ENCODE assay signal across 1 cellular context in the genomic region with DNA sequence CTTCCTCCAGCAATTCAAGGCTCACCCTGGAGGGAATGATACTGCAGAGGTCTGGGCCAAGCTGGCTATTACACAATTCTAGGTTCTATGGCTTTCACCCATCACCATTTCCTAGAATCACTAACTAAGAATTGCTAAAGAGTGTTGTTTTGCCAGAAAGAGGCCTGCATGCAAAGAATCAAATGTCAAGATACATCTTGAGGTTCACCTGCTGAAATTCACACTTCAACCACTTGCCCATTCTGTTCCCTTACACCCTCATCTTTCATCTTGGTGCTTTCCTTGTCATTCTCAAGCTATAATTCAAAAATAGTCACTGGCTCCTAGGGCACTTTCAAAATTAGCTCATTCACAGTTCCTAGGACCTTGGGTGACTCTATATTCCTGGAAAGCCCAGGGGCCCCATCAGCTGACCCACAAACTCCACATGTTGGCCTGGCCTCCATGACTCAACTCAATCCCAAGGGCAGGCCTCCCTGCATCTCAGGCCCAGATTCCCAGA.
TF ChIP-seq lines count a peak whose summit lies in the region.

No MANE protein-coding gene starts in this region.

TF ChIP-seq in GM23338, 12 proteins besides CTCF, POLR2A, EP300 and RAD21:
- TF ChIP-seq EZH2phosphoT487 (IDR thresholded peaks at IDR 0.05; ENCODE audit: unreplicated experiment) (no peak), JUNB (IDR thresholded peaks at IDR 0.05; ENCODE audit: unreplicated experiment) (no peak), POLR2AphosphoS5 (IDR thresholded peaks at IDR 0.05; ENCODE audit: low read depth) (no peak), ZNF114 (CRISPR knock-in tag; IDR thresholded peaks at IDR 0.05) (no peak), CREB1 (CRISPR knock-in tag; IDR thresholded peaks at IDR 0.05; ENCODE audit: low read depth) (no peak), ETS1 (IDR thresholded peaks at IDR 0.05) (no peak), ZNF331 (CRISPR knock-in tag; IDR thresholded peaks at IDR 0.05; ENCODE audit: low read depth) (no peak), EZH2 (IDR thresholded peaks at IDR 0.05; ENCODE audit: low read depth, unreplicated experiment) (no peak), STAT1 (IDR thresholded peaks at IDR 0.05; ENCODE audit: unreplicated experiment) (no peak), NANOG (IDR thresholded peaks at IDR 0.05; ENCODE audit: borderline replicate concordance) (no peak)
- TF ChIP-seq, protein P1, sequence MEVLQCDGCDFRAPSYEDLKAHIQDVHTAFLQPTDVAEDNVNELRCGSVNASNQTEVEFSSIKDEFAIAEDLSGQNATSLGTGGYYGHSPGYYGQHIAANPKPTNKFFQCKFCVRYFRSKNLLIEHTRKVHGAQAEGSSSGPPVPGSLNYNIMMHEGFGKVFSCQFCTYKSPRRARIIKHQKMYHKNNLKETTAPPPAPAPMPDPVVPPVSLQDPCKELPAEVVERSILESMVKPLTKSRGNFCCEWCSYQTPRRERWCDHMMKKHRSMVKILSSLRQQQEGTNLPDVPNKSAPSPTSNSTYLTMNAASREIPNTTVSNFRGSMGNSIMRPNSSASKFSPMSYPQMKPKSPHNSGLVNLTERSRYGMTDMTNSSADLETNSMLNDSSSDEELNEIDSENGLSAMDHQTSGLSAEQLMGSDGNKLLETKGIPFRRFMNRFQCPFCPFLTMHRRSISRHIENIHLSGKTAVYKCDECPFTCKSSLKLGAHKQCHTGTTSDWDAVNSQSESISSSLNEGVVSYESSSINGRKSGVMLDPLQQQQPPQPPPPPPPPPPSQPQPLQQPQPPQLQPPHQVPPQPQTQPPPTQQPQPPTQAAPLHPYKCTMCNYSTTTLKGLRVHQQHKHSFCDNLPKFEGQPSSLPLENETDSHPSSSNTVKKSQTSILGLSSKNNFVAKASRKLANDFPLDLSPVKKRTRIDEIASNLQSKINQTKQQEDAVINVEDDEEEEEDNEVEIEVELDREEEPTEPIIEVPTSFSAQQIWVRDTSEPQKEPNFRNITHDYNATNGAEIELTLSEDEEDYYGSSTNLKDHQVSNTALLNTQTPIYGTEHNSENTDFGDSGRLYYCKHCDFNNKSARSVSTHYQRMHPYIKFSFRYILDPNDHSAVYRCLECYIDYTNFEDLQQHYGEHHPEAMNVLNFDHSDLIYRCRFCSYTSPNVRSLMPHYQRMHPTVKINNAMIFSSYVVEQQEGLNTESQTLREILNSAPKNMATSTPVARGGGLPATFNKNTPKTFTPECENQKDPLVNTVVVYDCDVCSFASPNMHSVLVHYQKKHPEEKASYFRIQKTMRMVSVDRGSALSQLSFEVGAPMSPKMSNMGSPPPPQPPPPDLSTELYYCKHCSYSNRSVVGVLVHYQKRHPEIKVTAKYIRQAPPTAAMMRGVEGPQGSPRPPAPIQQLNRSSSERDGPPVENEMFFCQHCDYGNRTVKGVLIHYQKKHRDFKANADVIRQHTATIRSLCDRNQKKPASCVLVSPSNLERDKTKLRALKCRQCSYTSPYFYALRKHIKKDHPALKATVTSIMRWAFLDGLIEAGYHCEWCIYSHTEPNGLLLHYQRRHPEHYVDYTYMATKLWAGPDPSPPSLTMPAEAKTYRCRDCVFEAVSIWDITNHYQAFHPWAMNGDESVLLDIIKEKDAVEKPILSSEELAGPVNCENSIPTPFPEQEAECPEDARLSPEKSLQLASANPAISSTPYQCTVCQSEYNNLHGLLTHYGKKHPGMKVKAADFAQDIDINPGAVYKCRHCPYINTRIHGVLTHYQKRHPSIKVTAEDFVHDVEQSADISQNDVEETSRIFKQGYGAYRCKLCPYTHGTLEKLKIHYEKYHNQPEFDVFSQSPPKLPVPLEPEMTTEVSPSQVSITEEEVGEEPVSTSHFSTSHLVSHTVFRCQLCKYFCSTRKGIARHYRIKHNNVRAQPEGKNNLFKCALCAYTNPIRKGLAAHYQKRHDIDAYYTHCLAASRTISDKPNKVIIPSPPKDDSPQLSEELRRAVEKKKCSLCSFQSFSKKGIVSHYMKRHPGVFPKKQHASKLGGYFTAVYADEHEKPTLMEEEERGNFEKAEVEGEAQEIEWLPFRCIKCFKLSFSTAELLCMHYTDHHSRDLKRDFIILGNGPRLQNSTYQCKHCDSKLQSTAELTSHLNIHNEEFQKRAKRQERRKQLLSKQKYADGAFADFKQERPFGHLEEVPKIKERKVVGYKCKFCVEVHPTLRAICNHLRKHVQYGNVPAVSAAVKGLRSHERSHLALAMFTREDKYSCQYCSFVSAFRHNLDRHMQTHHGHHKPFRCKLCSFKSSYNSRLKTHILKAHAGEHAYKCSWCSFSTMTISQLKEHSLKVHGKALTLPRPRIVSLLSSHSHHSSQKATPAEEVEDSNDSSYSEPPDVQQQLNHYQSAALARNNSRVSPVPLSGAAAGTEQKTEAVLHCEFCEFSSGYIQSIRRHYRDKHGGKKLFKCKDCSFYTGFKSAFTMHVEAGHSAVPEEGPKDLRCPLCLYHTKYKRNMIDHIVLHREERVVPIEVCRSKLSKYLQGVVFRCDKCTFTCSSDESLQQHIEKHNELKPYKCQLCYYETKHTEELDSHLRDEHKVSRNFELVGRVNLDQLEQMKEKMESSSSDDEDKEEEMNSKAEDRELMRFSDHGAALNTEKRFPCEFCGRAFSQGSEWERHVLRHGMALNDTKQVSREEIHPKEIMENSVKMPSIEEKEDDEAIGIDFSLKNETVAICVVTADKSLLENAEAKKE (CRISPR knock-in tag; IDR thresholded peaks at IDR 0.05), result no peak
- TF ChIP-seq, protein P2, sequence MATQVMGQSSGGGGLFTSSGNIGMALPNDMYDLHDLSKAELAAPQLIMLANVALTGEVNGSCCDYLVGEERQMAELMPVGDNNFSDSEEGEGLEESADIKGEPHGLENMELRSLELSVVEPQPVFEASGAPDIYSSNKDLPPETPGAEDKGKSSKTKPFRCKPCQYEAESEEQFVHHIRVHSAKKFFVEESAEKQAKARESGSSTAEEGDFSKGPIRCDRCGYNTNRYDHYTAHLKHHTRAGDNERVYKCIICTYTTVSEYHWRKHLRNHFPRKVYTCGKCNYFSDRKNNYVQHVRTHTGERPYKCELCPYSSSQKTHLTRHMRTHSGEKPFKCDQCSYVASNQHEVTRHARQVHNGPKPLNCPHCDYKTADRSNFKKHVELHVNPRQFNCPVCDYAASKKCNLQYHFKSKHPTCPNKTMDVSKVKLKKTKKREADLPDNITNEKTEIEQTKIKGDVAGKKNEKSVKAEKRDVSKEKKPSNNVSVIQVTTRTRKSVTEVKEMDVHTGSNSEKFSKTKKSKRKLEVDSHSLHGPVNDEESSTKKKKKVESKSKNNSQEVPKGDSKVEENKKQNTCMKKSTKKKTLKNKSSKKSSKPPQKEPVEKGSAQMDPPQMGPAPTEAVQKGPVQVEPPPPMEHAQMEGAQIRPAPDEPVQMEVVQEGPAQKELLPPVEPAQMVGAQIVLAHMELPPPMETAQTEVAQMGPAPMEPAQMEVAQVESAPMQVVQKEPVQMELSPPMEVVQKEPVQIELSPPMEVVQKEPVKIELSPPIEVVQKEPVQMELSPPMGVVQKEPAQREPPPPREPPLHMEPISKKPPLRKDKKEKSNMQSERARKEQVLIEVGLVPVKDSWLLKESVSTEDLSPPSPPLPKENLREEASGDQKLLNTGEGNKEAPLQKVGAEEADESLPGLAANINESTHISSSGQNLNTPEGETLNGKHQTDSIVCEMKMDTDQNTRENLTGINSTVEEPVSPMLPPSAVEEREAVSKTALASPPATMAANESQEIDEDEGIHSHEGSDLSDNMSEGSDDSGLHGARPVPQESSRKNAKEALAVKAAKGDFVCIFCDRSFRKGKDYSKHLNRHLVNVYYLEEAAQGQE (IDR thresholded peaks at IDR 0.05; ENCODE audit: unreplicated experiment), result no peak
